Comparison of ENCODE assay signal across 10 cellular contexts in the genomic region with DNA sequence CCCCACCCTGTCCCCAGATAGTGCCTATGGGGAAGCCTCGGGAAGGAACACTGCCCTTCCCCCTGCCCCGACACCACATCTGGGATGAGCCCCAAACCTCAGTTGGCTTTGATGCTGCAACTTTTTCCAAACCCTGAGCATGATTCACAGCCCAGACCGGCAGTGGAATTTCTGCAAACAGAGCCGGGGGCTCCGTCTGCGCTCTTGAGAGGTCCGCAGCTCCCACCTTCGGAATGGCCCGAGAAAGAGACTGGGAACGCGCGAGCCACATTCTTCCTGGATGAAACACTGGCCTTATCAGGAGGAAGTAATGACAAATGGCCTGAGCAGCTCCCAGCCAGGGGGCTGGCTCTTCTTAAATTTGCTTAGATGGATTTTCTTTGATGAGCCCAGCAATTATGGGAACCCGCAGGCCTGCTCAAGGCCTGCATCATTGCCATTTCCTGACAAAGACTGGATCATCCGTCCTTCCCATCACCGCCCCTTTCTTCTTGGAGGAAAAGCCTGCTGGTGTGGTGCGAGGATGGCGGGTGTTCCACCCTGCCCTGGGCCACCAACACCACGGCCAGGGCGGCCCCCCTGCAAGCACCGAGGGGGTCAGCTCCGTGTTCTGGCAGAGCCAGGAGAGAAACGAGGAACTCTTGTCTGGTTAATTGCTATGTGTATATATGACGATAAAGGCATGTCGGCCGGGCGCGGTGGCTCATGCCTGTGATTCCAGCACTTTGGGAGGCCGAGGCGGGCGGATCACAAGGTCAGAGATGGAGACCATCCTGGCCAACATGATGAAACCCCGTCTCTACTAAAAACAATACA. TPM values are rescaled to one million over a fixed set of nuclear protein-coding genes. Genes with fewer than 3 reads are reported as not detected.
DNase-seq lines count a peak whose midpoint lies in the region; ATAC-seq lines count a peak whose summit lies in the region.
"Had no signal": no experiment of that assay in that cellular context is flagged by ENCODE, and none has a peak within 500 bp of the region (broad histone marks: within the 10 kb centered on the region; RNA-seq: fewer than 3 reads in every experiment).

No MANE protein-coding gene starts in this region.

- ATAC-seq in left cardiac atrium (peak; percentile 60 to 86), sciatic nerve (peak; percentile 65), GM21515 (IDR thresholded peaks at IDR 0.05; ENCODE audit: unreplicated experiment) (no peak)
- ATAC-seq in stimulated activated memory B cell treated with anti-CD40 and anti-IgM and Interleukin-4, amounts not matched to agents 10 μg/mL and 1 μg/mL and 100 μg/mL, for 72 hours, result no peak

- H3K4me3 Mint-ChIP-seq in stimulated activated memory B cell treated with anti-CD40 and anti-IgM and Interleukin-4, amounts not matched to agents 10 μg/mL and 1 μg/mL and 100 μg/mL, for 72 hours, result no peak overlapping the region

- no peaks in the 10 kb centered on the region for H3K36me3 Mint-ChIP-seq in stimulated activated memory B cell treated with anti-CD40 and anti-IgM and Interleukin-4, amounts not matched to agents 10 μg/mL and 1 μg/mL and 100 μg/mL, for 72 hours

- DNase-seq in GM04504 (ENCODE audit: low read depth) (peak; percentile 98), T1000 (lab: John Stamatoyannopoulos, UW) (peak; percentile 93), left cardiac atrium (peak; percentile 74), sciatic nerve (ENCODE audit: low spot score) (peak; percentile 64), pons (ENCODE audit: low spot score) (no peak), NCI-H748 (lab: John Stamatoyannopoulos, UW; ENCODE audit: unreplicated experiment) (no peak)
- DNase-seq: activated CD4-positive, alpha-beta T cell treated with anti-CD3 and anti-CD28 coated beads, Interleukin-2, amount 50 U/mL, for 4 hours; NCI-H345 had no signal

- intact Hi-C loops in left cardiac atrium (cut with DNase I) (no loop called here), sciatic nerve (cut with DNase I) (no loop called here)

- no peak overlapping the region for H3K27ac Mint-ChIP-seq in stimulated activated memory B cell treated with anti-CD40 and anti-IgM and Interleukin-4, amounts not matched to agents 10 μg/mL and 1 μg/mL and 100 μg/mL, for 72 hours

- no peaks in the 10 kb centered on the region for H3K9me3 Mint-ChIP-seq in stimulated activated memory B cell treated with anti-CD40 and anti-IgM and Interleukin-4, amounts not matched to agents 10 μg/mL and 1 μg/mL and 100 μg/mL, for 72 hours

- peaks cover 17% of the 10 kb centered on the region for H3K27me3 Mint-ChIP-seq in stimulated activated memory B cell treated with anti-CD40 and anti-IgM and Interleukin-4, amounts not matched to agents 10 μg/mL and 1 μg/mL and 100 μg/mL, for 72 hours

- no peaks in the 10 kb centered on the region for H3K4me1 Mint-ChIP-seq in stimulated activated memory B cell treated with anti-CD40 and anti-IgM and Interleukin-4, amounts not matched to agents 10 μg/mL and 1 μg/mL and 100 μg/mL, for 72 hours

RNA-seq across cellular contexts. Expression of a gene that starts 38.8 kb away (rescaled TPM):
- 10 to 100 TPM; 29.8 to 35.2 TPM for total RNA-seq in left cardiac atrium
- 79.4 TPM for total RNA-seq in sciatic nerve

Comparison
In these comparisons a context has a peak if more than half of its experiments do, and no peak if none do; other contexts are left out.
1. DNase-seq: peak in GM04504 (single experiment), T1000 (single experiment), left cardiac atrium (single experiment) and sciatic nerve (single experiment); none in pons (single experiment) and NCI-H748 (single experiment).
2. ATAC-seq: peak in left cardiac atrium (2 of 2) and sciatic nerve (single experiment); none in GM21515 (single experiment) and stimulated activated memory B cell treated with anti-CD40 and anti-IgM and Interleukin-4, amounts not matched to agents 10 μg/mL and 1 μg/mL and 100 μg/mL, for 72 hours (single experiment).